23 cellular contexts compared by ENCODE assay signal in genomic region chr22:25461301-25461700, GRCh38.
"Had no signal": no experiment of that assay in that cellular context is flagged by ENCODE, and none has a peak within 500 bp of the region (broad histone marks: within the 10 kb centered on the region; RNA-seq: fewer than 3 reads in every experiment).

No MANE protein-coding gene starts in this region.

- H3K9me3 Mint-ChIP-seq: activated B cell treated with CpG ODN at 0.5 μM for 24 hours; activated CD4-positive, alpha-beta memory T cell treated with anti-CD3 and anti-CD28 coated beads for 36 hours; activated CD4-positive, alpha-beta T cell treated with anti-CD3 and anti-CD28 coated beads, Interleukin-2, amount 10 ng/mL, durations not matched to agents 24 days and 14 days; activated T-cell treated with anti-CD3 and anti-CD28 coated beads, Interleukin-2, amount 50 U/mL, for 72 hours; IgD-negative memory B cell had no signal

- H3K4me1 Mint-ChIP-seq: activated B cell treated with CpG ODN at 0.5 μM for 24 hours had no signal

- H3K4me3 Mint-ChIP-seq: activated B cell treated with CpG ODN at 0.5 μM for 24 hours; activated CD4-positive, alpha-beta memory T cell treated with anti-CD3 and anti-CD28 coated beads for 36 hours; activated CD4-positive, alpha-beta T cell treated with anti-CD3 and anti-CD28 coated beads, Interleukin-2, amount 10 ng/mL, durations not matched to agents 24 days and 14 days; activated naive CD8-positive, alpha-beta T cell; activated T-cell treated with anti-CD3 and anti-CD28 coated beads, Interleukin-2, amount 50 U/mL, for 72 hours; IgD-negative memory B cell; T-helper 17 cell had no signal

- H3K9me3 ChIP-seq: MG63 had no signal

- H3K27me3 ChIP-seq: brain microvascular endothelial cell, MG63 had no signal

- H3K27ac Mint-ChIP-seq: activated B cell treated with CpG ODN at 0.5 μM for 24 hours; activated CD4-positive, alpha-beta memory T cell treated with anti-CD3 and anti-CD28 coated beads for 36 hours; activated CD4-positive, alpha-beta T cell treated with anti-CD3 and anti-CD28 coated beads, Interleukin-2, amount 10 ng/mL, durations not matched to agents 24 days and 14 days; activated naive CD8-positive, alpha-beta T cell; activated T-cell treated with anti-CD3 and anti-CD28 coated beads, Interleukin-2, amount 50 U/mL, for 72 hours; T-helper 17 cell had no signal

- DNase-seq: activated B cell treated with CpG ODN at 0.5 μM for 24 hours; activated CD4-positive, alpha-beta memory T cell treated with anti-CD3 and anti-CD28 coated beads for 36 hours; activated CD4-positive, alpha-beta T cell treated with anti-CD3 and anti-CD28 coated beads for 1 hour; activated CD4-positive, alpha-beta T cell treated with anti-CD3 and anti-CD28 coated beads, Interleukin-2, amount 10 ng/mL, durations not matched to agents 24 days and 14 days; activated CD8-positive, alpha-beta memory T cell treated with anti-CD3 and anti-CD28 coated beads for 24 hours; activated effector memory CD4-positive, alpha-beta T cell treated with Interleukin-2 at 50 U/mL for 16 hours; activated naive CD4-positive, alpha-beta T cell; activated T-cell treated with anti-CD3 and anti-CD28 coated beads, Interleukin-2, amount 50 U/mL, for 72 hours; brain microvascular endothelial cell; caudate nucleus; MG63; NCI-H1105; NCI-H1436; NCI-H1694 treated with DMSO at 0.1 percent for 48 hours; NCI-H2081; NCI-H510A treated with DMSO at 0.1 percent for 48 hours; NCI-H69; NK-92 treated with Interleukin-12 subunit alpha and Interleukin-12 subunit beta, amount 100 ng/mL, for 24 hours; SHP77 treated with DMSO at 0.1 percent for 48 hours; T-helper 17 cell; T-helper 9 cell had no signal

- H3K4me3 ChIP-seq: MG63 had no signal

- H3K27me3 Mint-ChIP-seq: activated B cell treated with CpG ODN at 0.5 μM for 24 hours; activated CD4-positive, alpha-beta memory T cell treated with anti-CD3 and anti-CD28 coated beads for 36 hours; activated CD4-positive, alpha-beta T cell treated with anti-CD3 and anti-CD28 coated beads, Interleukin-2, amount 10 ng/mL, durations not matched to agents 24 days and 14 days; activated naive CD8-positive, alpha-beta T cell; IgD-negative memory B cell; T-helper 17 cell had no signal

- H3K36me3 ChIP-seq: MG63 had no signal
